In genomic region chr11:3164540-3165151, GRCh38 we compare ENCODE assay signal across 8 cellular contexts. TPM values are rescaled to one million over a fixed set of nuclear protein-coding genes. Genes with fewer than 3 reads are reported as not detected.
A peak's percentile ranks its signal among the peaks of the same experiment; 100 is the strongest.
DNase-seq lines count a peak whose midpoint lies in the region; ATAC-seq and TF ChIP-seq lines count a peak whose summit lies in the region.
"Had no signal": no experiment of that assay in that cellular context is flagged by ENCODE, and none has a peak within 500 bp of the region (broad histone marks: within the 10 kb centered on the region; RNA-seq: fewer than 3 reads in every experiment).

No MANE protein-coding gene starts in this region.

- H3K9ac ChIP-seq in mammary epithelial cell (ENCODE audit: insufficient read depth, low read length), result peak overlapping the region; percentile 41

- TF ChIP-seq POLR2A in suprapubic skin (IDR thresholded peaks at IDR 0.05), result no peak

- peak overlapping the region; percentile 75 for H2AFZ ChIP-seq in mammary epithelial cell (ENCODE audit: low read depth, low read length)

- in situ Hi-C loops in mammary epithelial cell (cut with MboI; ENCODE audit: low sequenced_read_pairs in 2 of 2), result no loop called here

- no peak for DNase-seq in mammary epithelial cell
- no peak for DNase-seq in left lobe of liver (ENCODE audit: low spot score)
- peak; percentile 68 to 71 for DNase-seq in suprapubic skin (ENCODE audit: low spot score in 2 of 2)
- no peak for DNase-seq in KG1 (lab: John Stamatoyannopoulos, UW)
- DNase-seq: NCI-H187 treated with DMSO at 0.1 percent for 48 hours had no signal

- H3K27me3 ChIP-seq in mammary epithelial cell (ENCODE audit: insufficient read depth, low read length), result no peaks in the 10 kb centered on the region
- H3K27me3 ChIP-seq in suprapubic skin, result no peaks in the 10 kb centered on the region

- WGBS in mammary epithelial cell (ENCODE audit: low coverage, missing lambda C conversion rate), result 0% methylated on average over 7 of the region's 46 CpGs
- 3% methylated on average over 5 of the region's 46 CpGs for WGBS in suprapubic skin

- no peaks in the 10 kb centered on the region for H4K20me1 ChIP-seq in mammary epithelial cell (ENCODE audit: insufficient read depth, low read length)

- peaks cover 23% of the 10 kb centered on the region for H3K36me3 ChIP-seq in KOPT-K1 (ENCODE audit: insufficient read depth, low read length)
- no peaks in the 10 kb centered on the region for H3K36me3 ChIP-seq in mammary epithelial cell (ENCODE audit: insufficient read depth, low read length)
- no peaks in the 10 kb centered on the region for H3K36me3 ChIP-seq in suprapubic skin

- no peak for TF ChIP-seq CTCF in mammary epithelial cell (conservative IDR thresholded peaks at IDR 0.05 in 1 of 2, IDR thresholded peaks at IDR 0.05 in 1 of 2; ENCODE audit: extremely low read depth in 1 of 2, insufficient read depth in 1 of 2, low read depth in 1 of 2, low read length in 2 of 2)
- TF ChIP-seq CTCF in suprapubic skin (IDR thresholded peaks at IDR 0.05), result no peak

- intact Hi-C loops in mammary epithelial cell (cut with micrococcal nuclease), result loop anchor here (1.0 kb wide), 1 partner anchor 40 kb away; no protein-coding TSS in a partner anchor

- CTCF ChIA-PET in mammary epithelial cell (lab: Charles Lee; ENCODE audit: low non-redundant PET), result no interaction called here

- peak overlapping the region; percentile 96 for H3K4me2 ChIP-seq in mammary epithelial cell (ENCODE audit: insufficient read depth, low read depth, low read length)

- dilution Hi-C loops in mammary epithelial cell (cut with HindIII; ENCODE audit: low sequenced_read_pairs), result loop anchor here (5.0 kb wide), 1 partner anchor 43 kb away; no protein-coding TSS in a partner anchor

- no peak for TF ChIP-seq EP300 in suprapubic skin (IDR thresholded peaks at IDR 0.05)

- H3K27ac ChIP-seq in KOPT-K1 (ENCODE audit: low read depth, low read length, poor library complexity, severe bottlenecking) (peak overlapping the region; percentile 91), mammary epithelial cell (ENCODE audit: insufficient read depth, low read depth, low read length) (peak overlapping the region; percentile 16), suprapubic skin (peak overlapping the region; percentile 90)

- no TSS peak for BruUV-seq in mammary epithelial cell (replicated peaks; lab: Mats Ljungman, UMichigan)

- no peaks in the 10 kb centered on the region for H3K9me3 ChIP-seq in KOPT-K1 (ENCODE audit: insufficient read depth, low read length, poor library complexity, severe bottlenecking)
- no peaks in the 10 kb centered on the region for H3K9me3 ChIP-seq in mammary epithelial cell (replicated peaks; ENCODE audit: insufficient read depth, low read length)
- H3K9me3 ChIP-seq in suprapubic skin, result no peaks in the 10 kb centered on the region

- peaks cover 41% of the 10 kb centered on the region for H3K4me1 ChIP-seq in mammary epithelial cell (ENCODE audit: insufficient read depth, low read length)
- H3K4me1 ChIP-seq in suprapubic skin, result peaks cover 80% of the 10 kb centered on the region

- peak; percentile 6 for ATAC-seq in left lobe of liver
- ATAC-seq in HG02642 (IDR thresholded peaks at IDR 0.05; ENCODE audit: poor library complexity, unreplicated experiment), result no peak
- no peak for ATAC-seq in GM21367 (IDR thresholded peaks at IDR 0.05; ENCODE audit: unreplicated experiment)

- H3K79me2 ChIP-seq in mammary epithelial cell (ENCODE audit: insufficient read depth, low read length), result peaks cover 49% of the 10 kb centered on the region

- peak overlapping the region; percentile 68 to 82 (median 78) for H3K4me3 ChIP-seq in mammary epithelial cell (replicated peaks in 1 of 3; ENCODE audit: insufficient read depth in 1 of 3, low read depth in 2 of 3, low read length in 3 of 3)
- peak overlapping the region; percentile 87 for H3K4me3 ChIP-seq in suprapubic skin

RNA-seq across cellular contexts. Expression of gene OSBPL5, which starts 0.5 kb away (rescaled TPM):
- total RNA-seq in mammary epithelial cell, result 10 to 100 TPM; 24.8 to 35.7 TPM
- 16.2 TPM for polyA plus RNA-seq in mammary epithelial cell
- polyA minus RNA-seq in mammary epithelial cell, result 11.9 TPM
- total RNA-seq in left lobe of liver, result 3.6 TPM
- total RNA-seq in suprapubic skin, result 10 to 100 TPM; 43.4 to 75.2 (median 56.8) TPM

RNA-seq across cellular contexts. Expression of gene MRGPRG, which starts 54.0 kb away (rescaled TPM):
- total RNA-seq in mammary epithelial cell, result not detected
- polyA plus RNA-seq in mammary epithelial cell, result not detected
- polyA minus RNA-seq in mammary epithelial cell, result not detected
- not detected for total RNA-seq in left lobe of liver
- total RNA-seq in suprapubic skin, result not detected

Comparison
In these comparisons a context has a peak if more than half of its experiments do, and no peak if none do; other contexts are left out.
1. H3K27ac ChIP-seq: peak in every context shown above with its lines; median percentile 91 in KOPT-K1; 90 in suprapubic skin; 16 in mammary epithelial cell.
2. DNase-seq: peak in suprapubic skin (2 of 2); none in mammary epithelial cell (single experiment), left lobe of liver (single experiment) and KG1 (single experiment).